Comparison of ENCODE assay signal across 8 cellular contexts in the genomic region with DNA sequence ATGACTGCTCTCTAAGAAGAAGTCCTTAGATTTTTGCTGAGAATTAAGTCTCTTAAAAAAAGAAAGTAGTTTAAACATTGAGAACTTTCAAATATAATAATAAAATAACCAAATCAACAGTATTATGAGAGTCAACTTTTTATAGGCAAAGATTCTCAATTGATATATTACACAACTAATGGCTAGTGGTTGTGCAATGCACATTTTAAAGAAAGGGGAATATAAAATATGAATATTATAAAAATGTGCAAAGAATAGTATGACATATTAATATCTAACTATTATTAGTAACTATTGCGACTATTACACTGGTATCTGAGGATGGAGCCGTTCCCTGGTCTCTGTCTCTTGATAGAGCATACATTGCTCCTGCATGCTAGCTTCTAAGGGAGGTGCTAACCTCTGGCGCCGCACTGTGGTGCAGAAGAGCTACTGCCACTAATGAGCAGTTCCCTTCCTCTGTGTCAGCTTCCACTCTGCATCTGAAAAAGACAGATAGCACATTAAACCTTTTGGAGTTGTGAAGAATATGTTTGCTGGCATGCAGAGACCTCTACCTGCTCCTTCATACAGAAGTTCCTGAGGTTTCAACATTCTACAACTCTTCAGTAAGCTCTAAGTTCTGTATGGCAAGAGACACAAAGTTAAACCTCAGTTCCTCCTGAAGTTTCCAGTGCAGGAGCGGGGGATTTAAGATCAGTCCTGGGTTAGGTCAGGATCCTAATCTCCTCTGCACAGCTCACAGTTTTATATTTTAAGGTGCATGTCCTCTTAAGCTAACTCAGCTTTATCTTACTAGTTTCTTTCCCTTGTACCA. TPM values are rescaled to one million over a fixed set of nuclear protein-coding genes. Genes with fewer than 3 reads are reported as not detected.
DNase-seq lines count a peak whose midpoint lies in the region; ATAC-seq and TF ChIP-seq lines count a peak whose summit lies in the region.

No MANE protein-coding gene starts in this region.

- H3K4me1 ChIP-seq in body of pancreas = peaks cover 18% of the 10 kb centered on the region

- H3K27ac ChIP-seq in body of pancreas = no peak overlapping the region

- H3K27me3 ChIP-seq in body of pancreas = peaks cover 0 to 3% of the 10 kb centered on the region in 2 donors

- no peaks in the 10 kb centered on the region for H3K9me3 ChIP-seq in body of pancreas

- WGBS in body of pancreas, 2 donors = 17 to 18% methylated on average over 5 of the region's 5 CpGs

- ATAC-seq in GM21723 (IDR thresholded peaks at IDR 0.05; ENCODE audit: unreplicated experiment) (peak; percentile 92), body of pancreas (peak; percentile 72)

- TF ChIP-seq CTCF in body of pancreas (IDR thresholded peaks at IDR 0.05) = peak; percentile 40 to 75 (median 67)

- no peak overlapping the region for H3K4me3 ChIP-seq in body of pancreas

- no peaks in the 10 kb centered on the region for H3K36me3 ChIP-seq in body of pancreas (replicated peaks in 1 of 2; ENCODE audit: insufficient read depth in 1 of 2, low read depth in 2 of 2)

- DNase-seq in NCI-H1417 (lab: John Stamatoyannopoulos, UW) (peak; percentile 5 to 67 (median 10)), NCI-H1417 treated with DMSO at 0.1 percent for 48 hours (lab: John Stamatoyannopoulos, UW) (no peak), KG1 (lab: John Stamatoyannopoulos, UW) (peak; percentile 27), SHP77 (lab: John Stamatoyannopoulos, UW) (peak; percentile 27 to 65), body of pancreas (peak; percentile 47 to 66 (median 59)), iris pigment epithelial cell (ENCODE audit: low read depth) (peak; percentile 75)
- peak; percentile 21 to 29 for DNase-seq in stimulated activated CD4-positive, alpha-beta T cell treated with anti-CD3 and anti-CD28 coated beads, Interleukin-1b, Interleukin-23, amount 100 ng/mL, for 4 hours (ENCODE audit: low read depth in 2 of 2)

- intact Hi-C loops in body of pancreas (cut with DNase I) = loop anchor here (10.0 kb wide), 1 partner anchor 141 kb away; the partner anchor contains the start of gene SLC9A4

- TF ChIP-seq POLR2A in body of pancreas (IDR thresholded peaks at IDR 0.05) = no peak

RNA-seq across cellular contexts. Expression of gene SLC9A2, which starts 3.5 kb away (rescaled TPM):
- 1 to 10 TPM in 1 of 2 donors, not detected in 1; 1.0 TPM for total RNA-seq in body of pancreas
